Comparison of ENCODE assay signal across 8 cellular contexts in the genomic region with DNA sequence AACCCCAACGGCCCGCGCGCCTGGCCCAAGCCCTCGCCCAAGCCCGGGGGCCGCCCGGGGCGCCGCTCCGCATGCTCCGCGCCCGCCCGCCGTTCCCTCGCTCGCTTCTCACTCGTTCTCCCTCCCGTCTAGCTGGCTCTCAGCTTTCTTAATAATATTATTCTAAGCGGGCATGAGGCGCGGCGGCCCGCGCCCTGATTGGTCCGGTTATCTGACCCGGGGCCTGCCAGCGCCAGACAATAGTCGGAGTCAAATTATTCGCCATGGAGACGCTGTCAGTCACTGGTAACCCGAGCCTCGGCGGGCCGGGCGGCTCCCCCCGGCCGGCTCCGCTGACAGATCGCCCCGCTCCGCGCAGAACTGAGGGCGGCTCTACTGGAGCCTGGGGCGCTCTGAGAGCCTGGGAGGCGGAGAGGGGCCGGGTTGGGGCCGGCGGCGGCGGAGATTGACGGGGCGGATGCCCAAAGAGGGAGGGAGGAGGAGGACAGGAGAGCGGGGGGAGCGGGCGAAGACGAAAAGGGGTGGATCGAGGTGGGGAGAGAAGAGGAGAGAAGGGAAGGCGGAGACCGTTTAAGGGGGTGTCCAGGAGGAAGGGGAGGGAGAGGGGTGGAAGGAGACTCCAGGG. TPM values are rescaled to one million over a fixed set of nuclear protein-coding genes. Genes with fewer than 3 reads are reported as not detected.
DNase-seq lines count a peak whose midpoint lies in the region; ATAC-seq and TF ChIP-seq lines count a peak whose summit lies in the region.

A gene (minus strand): TSS at position 150 of the 625 bp plus-strand sequence. CDS start 342 bp downstream, outside the sequence.

- ATAC-seq in left lobe of liver, result peak; percentile 73
- no peak for ATAC-seq in HG03175 (IDR thresholded peaks at IDR 0.05; ENCODE audit: unreplicated experiment)
- ATAC-seq in HG02840 (IDR thresholded peaks at IDR 0.05; ENCODE audit: low FRiP score, unreplicated experiment), result no peak

- peaks cover 12 to 100% (median 98%) of the 10 kb centered on the region in 45 donors for H3K27me3 ChIP-seq in dorsolateral prefrontal cortex

- intact Hi-C loops in dorsolateral prefrontal cortex (cut with DNase I), result no loop called here

- H3K4me1 Mint-ChIP-seq in stimulated activated naive CD8-positive, alpha-beta T cell treated with anti-CD3 and anti-CD28 coated beads, Interleukin-15, Interleukin-2, amounts not matched to agents 100 ng/mL and 50 ng/mL, for 24 hours (ENCODE audit: low read depth), result peaks cover 36% of the 10 kb centered on the region

- peaks cover 76% of the 10 kb centered on the region for H3K27me3 Mint-ChIP-seq in stimulated activated naive CD8-positive, alpha-beta T cell treated with anti-CD3 and anti-CD28 coated beads, Interleukin-15, Interleukin-2, amounts not matched to agents 100 ng/mL and 50 ng/mL, for 24 hours

- H3K36me3 Mint-ChIP-seq in stimulated activated naive CD8-positive, alpha-beta T cell treated with anti-CD3 and anti-CD28 coated beads, Interleukin-15, Interleukin-2, amounts not matched to agents 100 ng/mL and 50 ng/mL, for 24 hours (ENCODE audit: low read depth), result no peaks in the 10 kb centered on the region

- TF ChIP-seq CTCF in dorsolateral prefrontal cortex (IDR thresholded peaks at IDR 0.05 in 54 of 56, conservative IDR thresholded peaks at IDR 0.05 in 2 of 56; ENCODE audit: low read depth in 1 of 56, partially characterized antibody in 56 of 56), result no peak

- no peaks in the 10 kb centered on the region for H3K9me3 Mint-ChIP-seq in stimulated activated naive CD8-positive, alpha-beta T cell treated with anti-CD3 and anti-CD28 coated beads, Interleukin-15, Interleukin-2, amounts not matched to agents 100 ng/mL and 50 ng/mL, for 24 hours

- H3K27ac ChIP-seq in dorsolateral prefrontal cortex, result peak within 1 kb of the TSS in 15 of 59 donors; percentile 8 to 80 (median 42)

- DNase-seq in D341Med (ENCODE audit: low spot score), result peak; percentile 94
- peak; percentile 94 for DNase-seq in HuH-7 (ENCODE audit: low spot score)
- DNase-seq in OCI-M2 (lab: John Stamatoyannopoulos, UW; ENCODE audit: unreplicated experiment), result peak; percentile 46
- no peak for DNase-seq in dorsolateral prefrontal cortex
- peak; percentile 62 for DNase-seq in left lobe of liver (ENCODE audit: low spot score)

- H3K4me3 ChIP-seq in dorsolateral prefrontal cortex, result peak within 1 kb of the TSS in 58 of 59 donors; percentile 18 to 66 (median 48)

- peak within 1 kb of the TSS; percentile 69 for H3K4me3 Mint-ChIP-seq in stimulated activated naive CD8-positive, alpha-beta T cell treated with anti-CD3 and anti-CD28 coated beads, Interleukin-15, Interleukin-2, amounts not matched to agents 100 ng/mL and 50 ng/mL, for 24 hours

- H3K27ac Mint-ChIP-seq in stimulated activated naive CD8-positive, alpha-beta T cell treated with anti-CD3 and anti-CD28 coated beads, Interleukin-15, Interleukin-2, amounts not matched to agents 100 ng/mL and 50 ng/mL, for 24 hours, result no peak within 1 kb of the TSS

RNA-seq across cellular contexts. Expression of the gene that starts here (rescaled TPM):
- total RNA-seq in dorsolateral prefrontal cortex, result 1 to 10 TPM in 7 of 120 experiments, under 1 TPM in 44, not detected in 69; 0.17 to 2.8 (median 0.40) TPM
- not detected for total RNA-seq in left lobe of liver

Comparison
In these comparisons a context has a peak if more than half of its experiments do, and no peak if none do; other contexts are left out.
1. Peak in DNase-seq and ATAC-seq in left lobe of liver; RNA of the gene not detected or under 1 TPM.
2. DNase-seq: peak in D341Med (single experiment), HuH-7 (single experiment) and OCI-M2 (single experiment); none in dorsolateral prefrontal cortex (0 of 10).